ENCODE assay signal across 31 cellular contexts in the genomic region with DNA sequence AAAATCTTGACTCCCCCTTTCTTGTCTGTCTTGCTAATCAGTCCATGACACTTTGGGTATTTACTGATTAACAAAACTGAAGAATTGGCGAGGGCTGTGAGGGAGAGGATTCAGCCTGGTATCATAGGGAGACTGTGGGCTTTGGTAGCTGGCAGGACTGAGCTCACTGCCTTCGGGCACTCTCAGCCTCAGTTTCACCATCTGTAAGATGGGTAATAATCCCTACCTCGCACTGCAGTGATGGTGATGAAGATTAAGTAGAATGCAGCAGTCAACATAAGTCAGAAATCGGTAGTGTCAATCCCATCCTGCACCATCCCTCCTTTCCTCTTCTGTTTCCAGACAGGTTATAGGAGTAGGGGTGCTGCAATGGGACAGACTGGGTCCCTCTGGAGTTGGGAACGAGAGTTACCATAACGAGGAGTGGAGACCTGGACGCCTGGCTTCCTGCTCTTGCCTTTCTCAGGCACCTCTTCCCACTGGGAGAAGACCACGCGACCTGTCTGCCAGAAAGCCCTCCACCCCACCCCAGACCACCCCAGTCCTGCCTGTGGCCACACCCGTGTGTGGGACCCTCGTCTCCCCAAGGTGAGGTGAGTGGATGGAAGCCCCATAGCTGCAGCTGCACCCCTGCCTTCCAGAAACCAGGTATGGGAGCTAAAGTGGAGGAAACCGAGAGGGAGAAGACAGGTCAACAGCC.
DNase-seq lines count a peak whose midpoint lies in the region; ATAC-seq and TF ChIP-seq lines count a peak whose summit lies in the region.
"Had no signal": no experiment of that assay in that cellular context is flagged by ENCODE, and none has a peak within 500 bp of the region (broad histone marks: within the 10 kb centered on the region; RNA-seq: fewer than 3 reads in every experiment).

No MANE protein-coding gene starts in this region.

- H3K36me3 Mint-ChIP-seq in activated naive CD4-positive, alpha-beta T cell treated with anti-CD3 and anti-CD28 coated beads, Interleukin-2, amount 50 U/mL, for 72 hours = no peaks in the 10 kb centered on the region
- H3K36me3 Mint-ChIP-seq: activated naive CD8-positive, alpha-beta T cell treated with anti-CD3 and anti-CD28 coated beads, Interleukin-2, amount 10 ng/mL, durations not matched to agents 7 days and 5 days; CD8-positive, alpha-beta memory T cell; memory B cell had no signal

- ATAC-seq in Right ventricle myocardium superior (ENCODE audit: poor library complexity) (no peak), HG03520 (IDR thresholded peaks at IDR 0.05; ENCODE audit: unreplicated experiment) (no peak)
- ATAC-seq in activated naive CD4-positive, alpha-beta T cell treated with anti-CD3 and anti-CD28 coated beads, Interleukin-2, amount 50 U/mL, for 72 hours = no peak
- ATAC-seq: A549, HCT116 had no signal

- H3K9ac ChIP-seq in fibroblast of lung (ENCODE audit: insufficient read depth, low read length) = no peak overlapping the region
- H3K9ac ChIP-seq: parathyroid adenoma had no signal

- H3K4me1 ChIP-seq in left ventricle myocardium inferior (peaks cover 32% of the 10 kb centered on the region), fibroblast of lung (ENCODE audit: control insufficient read depth, extremely low read depth, insufficient read depth, low read length) (peaks cover 13% of the 10 kb centered on the region), OCI-LY7 (ENCODE audit: insufficient read depth, low read length, poor library complexity, severe bottlenecking) (peaks cover 11% of the 10 kb centered on the region)
- H3K4me1 ChIP-seq: SJCRH30 had no signal

- no peak overlapping the region for H3K27ac Mint-ChIP-seq in activated naive CD4-positive, alpha-beta T cell treated with anti-CD3 and anti-CD28 coated beads, Interleukin-2, amount 50 U/mL, for 72 hours
- H3K27ac Mint-ChIP-seq: activated CD4-positive, alpha-beta T cell treated with anti-CD3 and anti-CD28 coated beads, Interleukin-2, amount 10 ng/mL, durations not matched to agents 24 days and 14 days; activated naive CD8-positive, alpha-beta T cell treated with anti-CD3 and anti-CD28 coated beads, Interleukin-2, amount 10 ng/mL, durations not matched to agents 7 days and 5 days; B cell; memory B cell had no signal

- no peaks in the 10 kb centered on the region for H3K9me3 Mint-ChIP-seq in activated naive CD4-positive, alpha-beta T cell treated with anti-CD3 and anti-CD28 coated beads, Interleukin-2, amount 50 U/mL, for 72 hours
- H3K9me3 Mint-ChIP-seq: activated CD4-positive, alpha-beta T cell treated with anti-CD3 and anti-CD28 coated beads, Interleukin-2, amount 10 ng/mL, durations not matched to agents 24 days and 14 days; activated naive CD8-positive, alpha-beta T cell treated with anti-CD3 and anti-CD28 coated beads, Interleukin-2, amount 10 ng/mL, durations not matched to agents 7 days and 5 days; CD8-positive, alpha-beta memory T cell; memory B cell; neural crest cell had no signal

- H3K4me3 ChIP-seq in left ventricle myocardium inferior = peak overlapping the region; percentile 34
- peak overlapping the region in 1 of 4 experiments; percentile 5 for H3K4me3 ChIP-seq in fibroblast of lung (replicated peaks in 1 of 4; ENCODE audit: control extremely low read depth in 1 of 4, insufficient read depth in 1 of 4, low read depth in 3 of 4, low read length in 4 of 4)
- H3K4me3 ChIP-seq in skin epidermis = no peak overlapping the region
- H3K4me3 ChIP-seq in OCI-LY7 (ENCODE audit: low read depth, low read length, poor library complexity, severe bottlenecking) = no peak overlapping the region
- H3K4me3 ChIP-seq: A549, SJCRH30 had no signal

- H3K9me2 ChIP-seq in OCI-LY7 (ENCODE audit: insufficient read depth, low read length) = no peaks in the 10 kb centered on the region

- H3K4me2 ChIP-seq in fibroblast of lung (ENCODE audit: extremely low read depth, insufficient read depth, low read length) (peak overlapping the region; percentile 73), OCI-LY7 (ENCODE audit: low read length) (no peak overlapping the region)
- H3K4me2 ChIP-seq: A549 had no signal

- H3K9me3 ChIP-seq in left ventricle myocardium inferior (replicated peaks) (no peaks in the 10 kb centered on the region), fibroblast of lung (ENCODE audit: control insufficient read depth, insufficient read depth, low read depth, low read length) (no peaks in the 10 kb centered on the region), OCI-LY7 (ENCODE audit: low read length) (no peaks in the 10 kb centered on the region)
- H3K9me3 ChIP-seq: A549, SJCRH30, upper lobe of left lung had no signal

- no peaks in the 10 kb centered on the region for H3K36me3 ChIP-seq in left ventricle myocardium inferior
- no peaks in the 10 kb centered on the region for H3K36me3 ChIP-seq in fibroblast of lung (ENCODE audit: control insufficient read depth, insufficient read depth, low read length)
- H3K36me3 ChIP-seq in OCI-LY7 (ENCODE audit: insufficient read depth, low read length) = no peaks in the 10 kb centered on the region
- H3K36me3 ChIP-seq: SJCRH30, upper lobe of left lung had no signal

- H3K27ac ChIP-seq in left ventricle myocardium inferior (replicated peaks) = peak overlapping the region; percentile 34
- H3K27ac ChIP-seq in fibroblast of lung (ENCODE audit: insufficient read depth, low read length) = no peak overlapping the region
- peak overlapping the region in 14 of 21 experiments; percentile 17 to 81 (median 54) for H3K27ac ChIP-seq in skin epidermis
- H3K27ac ChIP-seq in OCI-LY7 (ENCODE audit: low read depth, low read length, poor library complexity, severe bottlenecking) = no peak overlapping the region
- H3K27ac ChIP-seq: A549, coronary artery, epithelial cell of prostate, parathyroid adenoma, SJCRH30 had no signal

- DNase-seq in left ventricle myocardium inferior (no peak), Right ventricle myocardium superior (no peak), fibroblast of lung (ENCODE audit: low read depth in 2 of 2) (no peak), OCI-LY7 (ENCODE audit: low spot score) (no peak), GM19238 (ENCODE audit: insufficient read length, low spot score) (no peak)
- DNase-seq in activated naive CD4-positive, alpha-beta T cell treated with anti-CD3 and anti-CD28 coated beads, Interleukin-2, amount 50 U/mL, for 72 hours (ENCODE audit: low spot score in 2 of 2) = no peak
- DNase-seq: activated CD4-positive, alpha-beta T cell treated with anti-CD3 and anti-CD28 coated beads, Interleukin-2, amount 10 ng/mL, durations not matched to agents 24 days and 14 days; activated gamma-delta T cell; activated naive CD8-positive, alpha-beta T cell treated with anti-CD3 and anti-CD28 coated beads, Interleukin-2, amount 10 ng/mL, durations not matched to agents 7 days and 5 days; CD8-positive, alpha-beta memory T cell; DMS 273 treated with DMSO at 0.1 percent for 48 hours; effector CD8-positive, alpha-beta T cell; NCI-H1092; NCI-H1694; NCI-H748 treated with DMSO at 0.1 percent for 48 hours; retina; SJCRH30; stimulated activated CD4-positive, alpha-beta T cell treated with anti-CD3 and anti-CD28 coated beads, Interleukin-4, amount 100 ng/mL, for 24 hours; SW 1271; T-helper 9 cell had no signal

- no peaks in the 10 kb centered on the region for H3K79me2 ChIP-seq in fibroblast of lung (ENCODE audit: control insufficient read depth, insufficient read depth, low read length)
- H3K79me2 ChIP-seq in OCI-LY7 (ENCODE audit: insufficient read depth, low read depth, low read length) = no peaks in the 10 kb centered on the region
- H3K79me2 ChIP-seq: parathyroid adenoma had no signal

- intact Hi-C loops in left ventricle myocardium inferior (cut with micrococcal nuclease) (no loop called here), Right ventricle myocardium superior (cut with DNase I) (no loop called here), OCI-LY7 (cut with micrococcal nuclease; ENCODE audit: unreplicated experiment) (no loop called here)

- H2AFZ ChIP-seq in fibroblast of lung (ENCODE audit: low read length) (no peak overlapping the region), OCI-LY7 (ENCODE audit: low read length) (no peak overlapping the region)
- H2AFZ ChIP-seq: parathyroid adenoma had no signal

- POLR2A ChIA-PET in OCI-LY7 (lab: Charles Lee) = no interaction called here

- H4K20me1 ChIP-seq in fibroblast of lung (ENCODE audit: control insufficient read depth, extremely low read depth, insufficient read depth, low read length) (no peaks in the 10 kb centered on the region), OCI-LY7 (ENCODE audit: insufficient read depth, low read length) (no peaks in the 10 kb centered on the region)

- BruUV-seq in OCI-LY7 (replicated peaks; lab: Mats Ljungman, UMichigan) = no TSS peak

- TF ChIP-seq CTCF in left ventricle myocardium inferior (IDR thresholded peaks at IDR 0.05; ENCODE audit: borderline replicate concordance) (no peak), fibroblast of lung (conservative IDR thresholded peaks at IDR 0.05 in 1 of 2, IDR thresholded peaks at IDR 0.05 in 1 of 2; ENCODE audit: low read depth in 1 of 2, low read length in 2 of 2) (no peak), OCI-LY7 (conservative IDR thresholded peaks at IDR 0.05; ENCODE audit: low read length) (no peak)

- CTCF ChIA-PET in OCI-LY7 (lab: Charles Lee; ENCODE audit: unreplicated experiment) = no interaction called here

- peaks cover 16% of the 10 kb centered on the region for H3K27me3 ChIP-seq in left ventricle myocardium inferior (ENCODE audit: low read depth)
- H3K27me3 ChIP-seq in fibroblast of lung (ENCODE audit: control insufficient read depth, insufficient read depth, low read length) = no peaks in the 10 kb centered on the region
- H3K27me3 ChIP-seq: upper lobe of left lung had no signal

Comparison
In these comparisons a context has a peak if more than half of its experiments do, and no peak if none do; other contexts are left out.
1. H3K27ac ChIP-seq: peak in left ventricle myocardium inferior (single experiment) and skin epidermis (14 of 21); none in fibroblast of lung (single experiment) and OCI-LY7 (single experiment).